8 cellular contexts compared by ENCODE assay signal in the genomic region with DNA sequence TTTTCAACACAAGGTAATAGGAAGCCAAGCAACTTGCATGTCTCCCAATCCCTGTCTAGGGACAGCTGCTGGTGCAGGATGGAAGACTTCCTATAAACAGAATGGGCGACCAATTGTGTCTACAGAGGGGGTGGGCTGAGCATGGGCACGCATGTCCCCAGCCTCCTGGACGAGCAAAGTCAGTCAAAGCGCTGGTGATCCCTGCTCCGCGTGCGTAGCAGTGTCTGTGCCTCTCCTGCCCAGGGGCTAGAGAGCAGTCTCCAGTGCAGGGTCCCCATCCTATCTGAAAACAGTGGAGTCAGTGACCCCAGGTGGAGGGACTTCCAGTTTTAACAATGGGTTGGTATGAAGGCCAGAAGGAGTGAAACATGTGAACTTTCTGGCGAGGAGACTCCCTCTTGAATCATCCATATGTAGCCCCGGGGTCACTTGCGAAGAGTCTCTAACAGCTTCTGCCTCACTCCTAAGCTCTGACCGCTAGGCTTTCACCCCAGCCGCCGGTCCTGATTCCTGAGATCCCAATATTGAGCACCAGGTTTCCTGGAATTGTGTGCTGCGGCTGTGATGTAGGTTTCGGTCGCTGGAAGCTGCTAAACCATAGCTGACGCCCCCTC. TPM values are rescaled to one million over a fixed set of nuclear protein-coding genes. Genes with fewer than 3 reads are reported as not detected.
A peak's percentile ranks its signal among the peaks of the same experiment; 100 is the strongest.
DNase-seq lines count a peak whose midpoint lies in the region; ATAC-seq, FAIRE-seq and TF ChIP-seq lines count a peak whose summit lies in the region.

No MANE protein-coding gene starts in this region.

- peaks cover 0 to 38% (median 29%) of the 10 kb centered on the region in 11 experiments; a peak in 19 of 22 replicates for H4K20me1 ChIP-seq in BLaER1 treated with 17β-estradiol and CSF1 and Interleukin-3, amounts not matched to agents 10 nM and 100 nM
- no peaks in the 10 kb centered on the region for H4K20me1 ChIP-seq in OCI-LY1 (ENCODE audit: insufficient read depth, low read length)

- H3K9me3 Mint-ChIP-seq in effector memory CD8-positive, alpha-beta T cell, result no peaks in the 10 kb centered on the region
- H3K9me3 Mint-ChIP-seq in osteocyte (ENCODE audit: unreplicated experiment), result no peaks in the 10 kb centered on the region

- no peak for FAIRE-seq in GM12892 (lab: Jason Lieb, UNC)

- H3K9me3 ChIP-seq in BLaER1 treated with 17β-estradiol and CSF1 and Interleukin-3, amounts not matched to agents 10 nM and 100 nM (replicated peaks in 1 of 11), result peaks cover 0 to 15% (median 0%) of the 10 kb centered on the region in 11 experiments; a peak in 11 of 22 replicates
- no peaks in the 10 kb centered on the region for H3K9me3 ChIP-seq in OCI-LY1 (ENCODE audit: low read length)

- no peaks in the 10 kb centered on the region for H3K9me2 ChIP-seq in OCI-LY1 (ENCODE audit: low read depth, low read length)

- H3K27ac ChIP-seq in BLaER1 treated with 17β-estradiol and CSF1 and Interleukin-3, amounts not matched to agents 10 nM and 100 nM, result peak overlapping the region in 10 of 11 experiments; percentile 24 to 98 (median 92); a peak in 17 of 22 replicates
- H3K27ac ChIP-seq in OCI-LY1 (ENCODE audit: low read depth, low read length, poor library complexity, severe bottlenecking), result no peak overlapping the region

- peaks cover 12 to 30% (median 26%) of the 10 kb centered on the region in 11 experiments for H3K36me3 ChIP-seq in BLaER1 treated with 17β-estradiol and CSF1 and Interleukin-3, amounts not matched to agents 10 nM and 100 nM
- H3K36me3 ChIP-seq in OCI-LY1 (ENCODE audit: insufficient read depth, low read length), result peaks cover 26% of the 10 kb centered on the region; the same call in 1 of the 2 replicates

- peak overlapping the region in 9 of 10 experiments; percentile 86 to 99 (median 91); a peak in 13 of 20 replicates for H3K4me3 ChIP-seq in BLaER1 treated with 17β-estradiol and CSF1 and Interleukin-3, amounts not matched to agents 10 nM and 100 nM
- H3K4me3 ChIP-seq in OCI-LY1 (ENCODE audit: low read depth, low read length, poor library complexity, severe bottlenecking), result peak overlapping the region; percentile 78

- H3K4me3 Mint-ChIP-seq in effector memory CD8-positive, alpha-beta T cell, result peak overlapping the region; percentile 97 to 99
- H3K4me3 Mint-ChIP-seq in osteocyte (ENCODE audit: unreplicated experiment), result peak overlapping the region; percentile 87

- peaks cover 34 to 36% of the 10 kb centered on the region in 2 donors for H3K4me1 Mint-ChIP-seq in effector memory CD8-positive, alpha-beta T cell (ENCODE audit: low read depth in 2 of 2)
- peaks cover 38% of the 10 kb centered on the region for H3K4me1 Mint-ChIP-seq in osteocyte (ENCODE audit: unreplicated experiment)

- H3K4me2 ChIP-seq in BLaER1 treated with 17β-estradiol and CSF1 and Interleukin-3, amounts not matched to agents 10 nM and 100 nM, result peak overlapping the region; percentile 10 to 79 (median 56); a peak in 19 of 22 replicates
- H3K4me2 ChIP-seq in OCI-LY1 (ENCODE audit: low read length), result peak overlapping the region; percentile 88

- peaks cover 28% of the 10 kb centered on the region for H3K36me3 Mint-ChIP-seq in effector memory CD8-positive, alpha-beta T cell (ENCODE audit: insufficient read depth)
- H3K36me3 Mint-ChIP-seq in osteocyte (ENCODE audit: unreplicated experiment), result peaks cover 10% of the 10 kb centered on the region

- H3F3A ChIP-seq in OCI-LY1 (ENCODE audit: insufficient read depth, low read length), result no peaks in the 10 kb centered on the region

- no peaks in the 10 kb centered on the region for H3K27me3 Mint-ChIP-seq in effector memory CD8-positive, alpha-beta T cell
- no peaks in the 10 kb centered on the region for H3K27me3 Mint-ChIP-seq in osteocyte (ENCODE audit: unreplicated experiment)

- peak overlapping the region; percentile 91 to 94 for H3K27ac Mint-ChIP-seq in effector memory CD8-positive, alpha-beta T cell
- peak overlapping the region; percentile 90 for H3K27ac Mint-ChIP-seq in osteocyte (ENCODE audit: unreplicated experiment)

- H2AFZ ChIP-seq in OCI-LY1 (ENCODE audit: low read length), result 0 out of 2 replicates have a peak overlapping the region, but pooled peaks have one; percentile 38

- peaks cover 21% of the 10 kb centered on the region for H3K79me2 ChIP-seq in OCI-LY1 (ENCODE audit: insufficient read depth, low read length)

- TF ChIP-seq CTCF in OCI-LY1 (IDR thresholded peaks at IDR 0.05; ENCODE audit: low read length) (no peak), osteocyte (IDR thresholded peaks at IDR 0.05) (no peak)

- no peak for DNase-seq in effector memory CD8-positive, alpha-beta T cell
- DNase-seq in osteocyte (ENCODE audit: extremely low spot score, unreplicated experiment) (no peak), GM12892 (ENCODE audit: insufficient read length) (no peak), T1000 (lab: John Stamatoyannopoulos, UW) (no peak), NCI-H1092 (lab: John Stamatoyannopoulos, UW) (no peak), NCI-H2081 treated with DMSO at 0.1 percent for 48 hours (lab: John Stamatoyannopoulos, UW) (no peak)

- ATAC-seq in effector memory CD8-positive, alpha-beta T cell (replicated peaks), result no peak

- H3K9ac ChIP-seq in BLaER1 treated with 17β-estradiol and CSF1 and Interleukin-3, amounts not matched to agents 10 nM and 100 nM, result peak overlapping the region in 7 of 11 experiments; percentile 7 to 58 (median 44); a peak in 8 of 22 replicates
- no peak overlapping the region; the same call in 1 of the 2 replicates for H3K9ac ChIP-seq in OCI-LY1 (ENCODE audit: low read length)

- no peak for TF ChIP-seq POLR2A in GM12892 (IDR thresholded peaks at IDR 0.05; ENCODE audit: low read depth, low read length)

- H3K4me1 ChIP-seq in BLaER1 treated with 17β-estradiol and CSF1 and Interleukin-3, amounts not matched to agents 10 nM and 100 nM, result peaks cover 19 to 46% (median 34%) of the 10 kb centered on the region in 10 experiments
- H3K4me1 ChIP-seq in OCI-LY1 (ENCODE audit: insufficient read depth, low read length, severe bottlenecking), result peaks cover 34% of the 10 kb centered on the region

- H3K27me3 ChIP-seq in BLaER1 treated with 17β-estradiol and CSF1 and Interleukin-3, amounts not matched to agents 10 nM and 100 nM, result no peaks in the 10 kb centered on the region
- no peaks in the 10 kb centered on the region for H3K27me3 ChIP-seq in OCI-LY1 (ENCODE audit: insufficient read depth, low read length)

RNA-seq across cellular contexts. Expression of a gene that starts 0.7 kb away (rescaled TPM):
- total RNA-seq in osteocyte, result 47.5 and 51.4 TPM in 2 replicates
- 21.0 TPM for polyA plus RNA-seq in GM12892 (2012; ENCODE audit: missing spikeins)

RNA-seq across cellular contexts. Expression of a gene that starts 2.7 kb away (rescaled TPM):
- not detected in 2 replicates for total RNA-seq in osteocyte
- 0.89 TPM for polyA plus RNA-seq in GM12892 (2012; ENCODE audit: missing spikeins)

RNA-seq across cellular contexts. Expression of a gene that starts 24.2 kb away (rescaled TPM):
- total RNA-seq in osteocyte, result 141 and 147 TPM in 2 replicates
- polyA plus RNA-seq in GM12892 (2012; ENCODE audit: missing spikeins), result 88.3 TPM

RNA-seq across cellular contexts. Expression of a gene that starts 28.5 kb away (rescaled TPM):
- total RNA-seq in osteocyte, result not detected in 2 replicates
- not detected for polyA plus RNA-seq in GM12892 (2012; ENCODE audit: missing spikeins)
